Comparison of ENCODE assay signal across 1 cellular context in the genomic region with DNA sequence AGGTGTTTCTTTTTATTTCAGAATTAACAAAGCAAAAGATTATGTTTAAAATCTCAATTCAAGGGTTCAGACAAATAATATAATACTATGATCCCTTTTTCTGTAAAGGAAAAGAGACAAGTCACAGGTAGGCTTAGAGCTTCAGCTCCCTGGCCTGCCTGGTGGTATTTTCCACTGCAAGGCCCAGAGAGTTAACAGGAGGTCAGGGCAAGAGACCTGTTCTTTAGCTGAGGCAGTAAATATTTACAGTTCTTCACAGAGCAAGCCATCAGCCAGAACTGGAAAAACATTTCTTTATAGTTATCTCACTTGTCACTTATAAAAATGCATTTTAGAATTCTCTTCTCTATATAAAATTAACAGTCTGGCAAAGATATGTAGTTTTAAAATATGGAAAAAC.
TF ChIP-seq lines count a peak whose summit lies in the region.

No MANE protein-coding gene starts in this region.

TF ChIP-seq in liver, 16 proteins besides CTCF, POLR2A, EP300 and RAD21 (continued from another document):
- TF ChIP-seq, protein P1, sequence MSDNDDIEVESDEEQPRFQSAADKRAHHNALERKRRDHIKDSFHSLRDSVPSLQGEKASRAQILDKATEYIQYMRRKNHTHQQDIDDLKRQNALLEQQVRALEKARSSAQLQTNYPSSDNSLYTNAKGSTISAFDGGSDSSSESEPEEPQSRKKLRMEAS (IDR thresholded peaks at IDR 0.05): no peak
